ENCODE assay signal across 9 cellular contexts in the genomic region with DNA sequence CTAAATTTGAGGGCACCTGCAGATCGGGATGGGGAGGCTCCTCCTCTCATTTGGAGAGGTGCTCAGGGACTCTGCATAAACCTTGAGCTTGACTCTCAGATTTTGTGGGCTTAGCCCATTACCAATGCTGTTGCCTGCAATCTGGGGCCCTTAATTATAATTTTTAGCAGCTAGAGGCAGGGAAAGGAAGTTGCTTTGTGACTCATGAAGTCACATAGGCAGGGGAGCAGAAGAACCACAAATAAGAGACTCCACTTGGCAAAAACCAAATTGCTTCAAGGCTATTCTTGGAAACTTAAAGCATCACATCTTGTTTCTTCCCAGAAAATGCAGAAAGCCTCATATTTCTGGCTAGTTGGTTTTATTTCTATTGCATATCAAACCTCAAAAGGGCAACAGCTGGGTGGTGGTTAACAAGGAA. TPM values are rescaled to one million over a fixed set of nuclear protein-coding genes. Genes with fewer than 3 reads are reported as not detected.
DNase-seq lines count a peak whose midpoint lies in the region; ATAC-seq and TF ChIP-seq lines count a peak whose summit lies in the region.
"Had no signal": no experiment of that assay in that cellular context is flagged by ENCODE, and none has a peak within 500 bp of the region (broad histone marks: within the 10 kb centered on the region; RNA-seq: fewer than 3 reads in every experiment).

No MANE protein-coding gene starts in this region.

- peak overlapping the region; percentile 65 for H3K9ac ChIP-seq in GM23248

- H3K4me3 ChIP-seq in GM23248 (no peak overlapping the region), RWPE2 (ENCODE audit: severe bottlenecking) (no peak overlapping the region), esophagus (ENCODE audit: low read depth in 1 of 2, low read length in 2 of 2) (no peak overlapping the region), mucosa of descending colon (no peak overlapping the region)

- H3K36me3 Mint-ChIP-seq in stimulated activated effector memory CD8-positive, alpha-beta T cell treated with anti-CD3 and anti-CD28 coated beads, Interleukin-12 subunit alpha, Interleukin-12 subunit beta, amount 100 ng/mL, for 72 hours = peaks cover 14% of the 10 kb centered on the region

- no peaks in the 10 kb centered on the region for H3K9me3 ChIP-seq in GM23248 (ENCODE audit: low read depth)
- no peaks in the 10 kb centered on the region for H3K9me3 ChIP-seq in RWPE2 (ENCODE audit: severe bottlenecking)
- no peaks in the 10 kb centered on the region for H3K9me3 ChIP-seq in esophagus (ENCODE audit: control insufficient read depth in 2 of 2, insufficient read depth in 1 of 2, low read depth in 1 of 2, low read length in 1 of 2)
- no peaks in the 10 kb centered on the region for H3K9me3 ChIP-seq in mucosa of descending colon

- peaks cover 70% of the 10 kb centered on the region for H3K4me1 Mint-ChIP-seq in stimulated activated effector memory CD8-positive, alpha-beta T cell treated with anti-CD3 and anti-CD28 coated beads, Interleukin-12 subunit alpha, Interleukin-12 subunit beta, amount 100 ng/mL, for 72 hours
- H3K4me1 Mint-ChIP-seq: activated B cell treated with CpG ODN at 0.5 μM for 24 hours had no signal

- H3K9me2 ChIP-seq in GM23248 (ENCODE audit: insufficient read depth) = no peaks in the 10 kb centered on the region

- H3K27ac Mint-ChIP-seq in stimulated activated effector memory CD8-positive, alpha-beta T cell treated with anti-CD3 and anti-CD28 coated beads, Interleukin-12 subunit alpha, Interleukin-12 subunit beta, amount 100 ng/mL, for 72 hours = peak overlapping the region; percentile 84
- H3K27ac Mint-ChIP-seq: activated B cell treated with CpG ODN at 0.5 μM for 24 hours had no signal

- no peak for ATAC-seq in RWPE2 (ENCODE audit: low read depth)
- peak; percentile 77 for ATAC-seq in stimulated activated effector memory CD8-positive, alpha-beta T cell treated with anti-CD3 and anti-CD28 coated beads, Interleukin-12 subunit alpha, Interleukin-12 subunit beta, amount 100 ng/mL, for 72 hours
- no peak for ATAC-seq in mucosa of descending colon

- peaks cover 88% of the 10 kb centered on the region for H3K79me2 ChIP-seq in GM23248 (ENCODE audit: insufficient read depth)

- peak overlapping the region; percentile 54 for H3K4me2 ChIP-seq in GM23248 (ENCODE audit: unreplicated experiment)

- H3K4me3 Mint-ChIP-seq in stimulated activated effector memory CD8-positive, alpha-beta T cell treated with anti-CD3 and anti-CD28 coated beads, Interleukin-12 subunit alpha, Interleukin-12 subunit beta, amount 100 ng/mL, for 72 hours = peak overlapping the region; percentile 37
- H3K4me3 Mint-ChIP-seq: activated B cell treated with CpG ODN at 0.5 μM for 24 hours had no signal

- H3K27ac ChIP-seq in GM23248 (peak overlapping the region; percentile 84), RWPE2 (ENCODE audit: poor library complexity, severe bottlenecking) (peak overlapping the region; percentile 99), esophagus (ENCODE audit: low read depth in 2 of 2, low read length in 1 of 2) (peak overlapping the region; percentile 26 to 45)

- in situ Hi-C loops in GM23248 (cut with MboI) = no loop called here

- WGBS in GM23248 (ENCODE audit: low coverage in 1 of 2, low lambda C conversion rate in 2 of 2, missing lambda C conversion rate in 2 of 2), 2 experiments = 32 to 59% methylated on average over 1 of the region's 1 CpG
- 54 to 72% methylated on average over 1 of the region's 1 CpG for WGBS in esophagus, 2 donors

- H3K4me1 ChIP-seq in GM23248 (ENCODE audit: insufficient read depth) (peaks cover 42% of the 10 kb centered on the region), RWPE2 (ENCODE audit: insufficient read depth, poor library complexity, severe bottlenecking) (peaks cover 7% of the 10 kb centered on the region), esophagus (ENCODE audit: control insufficient read depth in 2 of 2, insufficient read depth in 2 of 2, low read length in 1 of 2) (peaks cover 0 to 8% of the 10 kb centered on the region in 2 donors), mucosa of descending colon (ENCODE audit: low read depth) (peaks cover 45% of the 10 kb centered on the region)

- intact Hi-C loops in mucosa of descending colon (cut with DNase I, micrococcal nuclease) = no loop called here

- H2AFZ ChIP-seq in GM23248 = no peak overlapping the region

- peaks cover 51% of the 10 kb centered on the region for H3F3A ChIP-seq in GM23248 (ENCODE audit: insufficient read depth)

- H3K36me3 ChIP-seq in GM23248 (ENCODE audit: low read depth) (peaks cover 3% of the 10 kb centered on the region; the same call in 1 of the 2 replicates), RWPE2 (ENCODE audit: low read depth) (peaks cover 87% of the 10 kb centered on the region), esophagus (ENCODE audit: control insufficient read depth in 2 of 2, insufficient read depth in 2 of 2, low read length in 1 of 2) (peaks cover 0 to 3% of the 10 kb centered on the region in 2 donors), mucosa of descending colon (ENCODE audit: low read depth) (no peaks in the 10 kb centered on the region)

- TF ChIP-seq CTCF in RWPE2 (IDR thresholded peaks at IDR 0.05; ENCODE audit: poor library complexity, severe bottlenecking) (no peak), mucosa of descending colon (IDR thresholded peaks at IDR 0.05) (no peak)

- DNase-seq in GM23248 = peak; percentile 83
- DNase-seq in RWPE2 (ENCODE audit: low spot score) = no peak
- DNase-seq in stimulated activated effector memory CD8-positive, alpha-beta T cell treated with anti-CD3 and anti-CD28 coated beads, Interleukin-12 subunit alpha, Interleukin-12 subunit beta, amount 100 ng/mL, for 72 hours (ENCODE audit: low spot score in 2 of 2) = no peak
- no peak for DNase-seq in mucosa of descending colon
- DNase-seq in NCI-H226 = no peak
- DNase-seq in COR-L47 (lab: John Stamatoyannopoulos, UW) = no peak
- no peak for DNase-seq in NCI-H1092 (lab: John Stamatoyannopoulos, UW)
- DNase-seq: activated B cell treated with CpG ODN at 0.5 μM for 24 hours had no signal

- no peaks in the 10 kb centered on the region for H3K27me3 ChIP-seq in GM23248 (replicated peaks; ENCODE audit: insufficient read depth)
- no peaks in the 10 kb centered on the region for H3K27me3 ChIP-seq in RWPE2 (ENCODE audit: insufficient read depth, poor library complexity, severe bottlenecking)
- no peaks in the 10 kb centered on the region for H3K27me3 ChIP-seq in esophagus (ENCODE audit: control insufficient read depth in 1 of 2, insufficient read depth in 2 of 2, low read length in 2 of 2)

- H3K9me3 Mint-ChIP-seq in stimulated activated effector memory CD8-positive, alpha-beta T cell treated with anti-CD3 and anti-CD28 coated beads, Interleukin-12 subunit alpha, Interleukin-12 subunit beta, amount 100 ng/mL, for 72 hours = no peaks in the 10 kb centered on the region
- H3K9me3 Mint-ChIP-seq: activated B cell treated with CpG ODN at 0.5 μM for 24 hours had no signal

- no peaks in the 10 kb centered on the region for H4K20me1 ChIP-seq in GM23248 (ENCODE audit: insufficient read depth)

RNA-seq across cellular contexts. Expression of gene MICAL2, which starts 46.9 kb away (rescaled TPM):
- total RNA-seq in GM23248 (2014; rRNA removed; shearing (Covaris generic)) = 158 and 182 TPM in 2 replicates
- polyA plus RNA-seq in GM23248 (2016; fragmentation: Nextera tagmentation; extraction: Ambion mirVana) = 81.6 and 83.3 TPM in 2 replicates
- 1 to 10 TPM; 4.5 to 6.2 TPM for polyA plus RNA-seq in esophagus
- total RNA-seq in mucosa of descending colon = 100 to 1,000 TPM; 263 to 384 (median 312) TPM

Comparison
In these comparisons a context has a peak if more than half of its experiments do, and no peak if none do; other contexts are left out.
1. H3K27ac ChIP-seq: peak in every context shown above with its lines; median percentile 99 in RWPE2; 84 in GM23248; 36 in esophagus.